ENCODE assay signal across 11 cellular contexts in the genomic region with DNA sequence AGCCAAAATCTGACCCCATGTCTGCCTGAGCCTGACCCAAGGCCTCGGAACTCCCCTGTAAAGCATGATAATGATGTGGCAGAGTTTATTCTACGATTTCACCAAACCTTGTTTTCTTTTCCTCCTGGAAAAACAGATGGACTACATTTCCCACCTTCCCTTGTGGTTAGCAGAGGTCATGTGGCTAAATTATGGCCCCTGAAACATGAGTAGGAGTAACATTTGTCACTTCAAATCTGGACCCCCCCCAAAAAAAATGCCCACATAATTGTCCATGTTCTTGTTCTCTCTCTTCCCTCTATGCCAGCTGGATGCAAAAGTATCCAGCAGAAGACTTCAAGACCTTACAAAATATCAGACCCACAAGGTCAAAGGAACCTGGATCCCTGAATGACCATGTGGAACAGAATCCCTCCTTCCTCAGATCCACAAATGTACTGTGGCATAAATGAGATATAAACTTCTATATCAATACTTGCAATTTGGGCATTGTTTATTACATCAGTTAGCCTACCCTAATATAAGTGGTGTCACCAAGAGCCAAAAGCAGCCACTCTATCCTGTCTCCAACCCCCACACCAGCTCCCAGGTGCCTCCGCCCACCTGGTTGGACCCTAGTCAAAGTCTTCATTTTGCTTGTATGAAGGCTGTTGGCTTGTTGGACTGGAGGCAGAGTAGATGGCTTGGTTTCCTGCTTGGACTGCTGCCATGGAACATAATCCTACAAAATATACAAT. TPM values are rescaled to one million over a fixed set of nuclear protein-coding genes. Genes with fewer than 3 reads are reported as not detected.
DNase-seq lines count a peak whose midpoint lies in the region; ATAC-seq and TF ChIP-seq lines count a peak whose summit lies in the region.
"Had no signal": no experiment of that assay in that cellular context is flagged by ENCODE, and none has a peak within 500 bp of the region (broad histone marks: within the 10 kb centered on the region; RNA-seq: fewer than 3 reads in every experiment).

No MANE protein-coding gene starts in this region.

- H3K4me3 ChIP-seq in BLaER1 treated with 17β-estradiol and CSF1 and Interleukin-3, amounts not matched to agents 10 nM and 100 nM = peak overlapping the region; percentile 67 to 92 (median 83)
- H3K4me3 ChIP-seq in HUES48 (ENCODE audit: low read depth, low read length) (peak overlapping the region; percentile 81), astrocyte of the cerebellum (ENCODE audit: low read depth, low read length) (peak overlapping the region; percentile 86), mucosa of descending colon (no peak overlapping the region)

- no peaks in the 10 kb centered on the region for H3K27me3 ChIP-seq in BLaER1 treated with 17β-estradiol and CSF1 and Interleukin-3, amounts not matched to agents 10 nM and 100 nM
- H3K27me3 ChIP-seq in HUES48 (ENCODE audit: control insufficient read depth, insufficient read depth, low read length) = peaks cover 23% of the 10 kb centered on the region

- DNase-seq in astrocyte of the cerebellum (ENCODE audit: low read depth) (no peak), mucosa of descending colon (peak in 2 of 3 donors; percentile 51 to 74), NCI-H2081 (lab: John Stamatoyannopoulos, UW) (no peak)
- DNase-seq: activated effector memory CD4-positive, alpha-beta T cell treated with Interleukin-2 at 50 U/mL for 16 hours; NCI-H82 had no signal

- H3K4me2 ChIP-seq in BLaER1 treated with 17β-estradiol and CSF1 and Interleukin-3, amounts not matched to agents 10 nM and 100 nM = peak overlapping the region; percentile 78 to 99 (median 94)

- H3K9me3 ChIP-seq in BLaER1 treated with 17β-estradiol and CSF1 and Interleukin-3, amounts not matched to agents 10 nM and 100 nM (replicated peaks in 1 of 11) = 0 out of 22 replicates have a peak, but pooled peaks cover 0 to 3% (median 0%) of the 10 kb centered on the region in 11 experiments
- H3K9me3 ChIP-seq in HUES48 (ENCODE audit: control insufficient read depth, insufficient read depth, low read length) (no peaks in the 10 kb centered on the region), mucosa of descending colon (no peaks in the 10 kb centered on the region)

- in situ Hi-C loops in astrocyte of the cerebellum (cut with HindIII; ENCODE audit: low sequenced_read_pairs) = no loop called here

- peaks cover 0 to 22% (median 10%) of the 10 kb centered on the region in 11 experiments; a peak in 18 of 22 replicates for H3K36me3 ChIP-seq in BLaER1 treated with 17β-estradiol and CSF1 and Interleukin-3, amounts not matched to agents 10 nM and 100 nM
- H3K36me3 ChIP-seq in HUES48 (ENCODE audit: control insufficient read depth, insufficient read depth, low read length) (0 out of 2 replicates have a peak, but pooled peaks cover 3% of the 10 kb centered on the region), mucosa of descending colon (ENCODE audit: low read depth) (no peaks in the 10 kb centered on the region)

- H3K4me1 ChIP-seq in BLaER1 treated with 17β-estradiol and CSF1 and Interleukin-3, amounts not matched to agents 10 nM and 100 nM = peaks cover 25 to 45% (median 34%) of the 10 kb centered on the region in 10 experiments
- H3K4me1 ChIP-seq in HUES48 (ENCODE audit: control insufficient read depth, insufficient read depth, low read length) (peaks cover 7% of the 10 kb centered on the region), mucosa of descending colon (ENCODE audit: low read depth) (peaks cover 8% of the 10 kb centered on the region)

- TF ChIP-seq CTCF in astrocyte of the cerebellum (IDR thresholded peaks at IDR 0.05; ENCODE audit: low read depth, low read length, missing control alignments) (no peak), mucosa of descending colon (IDR thresholded peaks at IDR 0.05) (no peak)

- intact Hi-C loops in mucosa of descending colon (cut with DNase I, micrococcal nuclease) = no loop called here

- no peaks in the 10 kb centered on the region; a peak in 1 of 22 replicates for H4K20me1 ChIP-seq in BLaER1 treated with 17β-estradiol and CSF1 and Interleukin-3, amounts not matched to agents 10 nM and 100 nM

- H3K9ac ChIP-seq in BLaER1 treated with 17β-estradiol and CSF1 and Interleukin-3, amounts not matched to agents 10 nM and 100 nM = peak overlapping the region; percentile 81 to 90 (median 87); a peak in 20 of 22 replicates
- H3K9ac ChIP-seq in HUES48 (ENCODE audit: low read depth, low read length) = no peak overlapping the region

- peak; percentile 46 for ATAC-seq in mucosa of descending colon
- ATAC-seq in HG03521 (IDR thresholded peaks at IDR 0.05; ENCODE audit: unreplicated experiment) = no peak
- ATAC-seq in HG03520 (IDR thresholded peaks at IDR 0.05; ENCODE audit: unreplicated experiment) = no peak
- no peak for ATAC-seq in GM21825 (IDR thresholded peaks at IDR 0.05; ENCODE audit: unreplicated experiment)

- peak overlapping the region in 4 of 11 experiments; percentile 78 to 87 (median 82); a peak in 7 of 22 replicates for H3K27ac ChIP-seq in BLaER1 treated with 17β-estradiol and CSF1 and Interleukin-3, amounts not matched to agents 10 nM and 100 nM
- H3K27ac ChIP-seq in HUES48 (ENCODE audit: low read depth, low read length) = no peak overlapping the region

RNA-seq across cellular contexts. Expression of a gene that starts 1.4 kb away (rescaled TPM):
- 10 to 100 TPM in 2 of 3 donors, 1 to 10 TPM in 1; 6.8 to 12.1 (median 11.3) TPM for total RNA-seq in mucosa of descending colon

RNA-seq across cellular contexts. Expression of a gene that starts 8.2 kb away (rescaled TPM):
- 10 to 100 TPM; 12.0 to 18.7 (median 12.6) TPM for total RNA-seq in mucosa of descending colon

RNA-seq across cellular contexts. Expression of a gene that starts 31.6 kb away (rescaled TPM):
- not detected for total RNA-seq in mucosa of descending colon
- total RNA-seq: H4 had no signal

RNA-seq across cellular contexts. Expression of a gene that starts 36.2 kb away (rescaled TPM):
- total RNA-seq in mucosa of descending colon = 10 to 100 TPM in 1 of 3 donors, 1 to 10 TPM in 2; 3.9 to 24.0 (median 4.5) TPM

RNA-seq across cellular contexts. Expression of a gene that starts 57.8 kb away (rescaled TPM):
- total RNA-seq in mucosa of descending colon = 10 to 100 TPM in 2 of 3 donors, 1 to 10 TPM in 1; 8.7 to 21.1 (median 13.1) TPM

Comparison
In these comparisons a context has a peak if more than half of its experiments do, and no peak if none do; other contexts are left out.
1. DNase-seq: peak in mucosa of descending colon (2 of 3); none in astrocyte of the cerebellum (single experiment) and NCI-H2081 (0 of 2).